8 cellular contexts compared by ENCODE assay signal in genomic region chr17:16569358-16569712, GRCh38. TPM values are rescaled to one million over a fixed set of nuclear protein-coding genes. Genes with fewer than 3 reads are reported as not detected.
DNase-seq lines count a peak whose midpoint lies in the region; ATAC-seq, FAIRE-seq and TF ChIP-seq lines count a peak whose summit lies in the region.

No MANE protein-coding gene starts in this region.

- peak overlapping the region; percentile 81 for H3K4me3 Mint-ChIP-seq in activated naive CD8-positive, alpha-beta T cell treated with anti-CD3 and anti-CD28 coated beads, Interleukin-2, amount 50 U/mL, for 24 hours

- TF ChIP-seq CTCF in pancreas (IDR thresholded peaks at IDR 0.05) (no peak), mucosa of descending colon (IDR thresholded peaks at IDR 0.05) (no peak)

- 16 to 21% methylated on average over 14 of the region's 14 CpGs for WGBS in pancreas, 2 donors

- no peak for DNase-seq in activated naive CD8-positive, alpha-beta T cell treated with anti-CD3 and anti-CD28 coated beads, Interleukin-2, amount 50 U/mL, for 24 hours
- DNase-seq in pancreas (no peak), H4 (ENCODE audit: low spot score) (no peak), OCI-M1 (lab: John Stamatoyannopoulos, UW) (no peak), UCSD-AML1 (lab: John Stamatoyannopoulos, UW; ENCODE audit: unreplicated experiment) (no peak), mucosa of descending colon (no peak)

- no peak for FAIRE-seq in pancreas (lab: Jason Lieb, UNC)

- intact Hi-C loops in pancreas (cut with DNase I) (no loop called here), mucosa of descending colon (cut with DNase I, micrococcal nuclease) (no loop called here)

- H3K4me1 ChIP-seq in pancreas (peaks cover 0 to 3% (median 0%) of the 10 kb centered on the region in 3 donors), mucosa of descending colon (ENCODE audit: low read depth) (no peaks in the 10 kb centered on the region)

- no peaks in the 10 kb centered on the region for H3K27me3 ChIP-seq in pancreas

- no peaks in the 10 kb centered on the region for H3K27me3 Mint-ChIP-seq in activated naive CD8-positive, alpha-beta T cell treated with anti-CD3 and anti-CD28 coated beads, Interleukin-2, amount 50 U/mL, for 24 hours

- H3K36me3 ChIP-seq in pancreas (peaks cover 0 to 3% (median 0%) of the 10 kb centered on the region in 3 donors), mucosa of descending colon (ENCODE audit: low read depth) (no peaks in the 10 kb centered on the region)

- H3K9me3 ChIP-seq in pancreas, result no peaks in the 10 kb centered on the region
- no peaks in the 10 kb centered on the region for H3K9me3 ChIP-seq in mucosa of descending colon

- H3K27ac ChIP-seq in pancreas, result no peak overlapping the region

- peak overlapping the region; percentile 66 to 92 (median 78) for H3K4me3 ChIP-seq in pancreas
- no peak overlapping the region for H3K4me3 ChIP-seq in mucosa of descending colon

- H3K27ac Mint-ChIP-seq in activated naive CD8-positive, alpha-beta T cell treated with anti-CD3 and anti-CD28 coated beads, Interleukin-2, amount 50 U/mL, for 24 hours, result peak overlapping the region; percentile 79

- H3K9me3 Mint-ChIP-seq in activated naive CD8-positive, alpha-beta T cell treated with anti-CD3 and anti-CD28 coated beads, Interleukin-2, amount 50 U/mL, for 24 hours, result no peaks in the 10 kb centered on the region

- ATAC-seq in GM19025 (IDR thresholded peaks at IDR 0.05; ENCODE audit: low read depth, unreplicated experiment) (peak; percentile 12), HG02973 (IDR thresholded peaks at IDR 0.05; ENCODE audit: unreplicated experiment) (peak; percentile 18), pancreas (no peak), mucosa of descending colon (no peak)
- no peak for ATAC-seq in activated naive CD8-positive, alpha-beta T cell treated with anti-CD3 and anti-CD28 coated beads, Interleukin-2, amount 50 U/mL, for 24 hours

- peaks cover 18% of the 10 kb centered on the region for H3K4me1 Mint-ChIP-seq in activated naive CD8-positive, alpha-beta T cell treated with anti-CD3 and anti-CD28 coated beads, Interleukin-2, amount 50 U/mL, for 24 hours

- H3K36me3 Mint-ChIP-seq in activated naive CD8-positive, alpha-beta T cell treated with anti-CD3 and anti-CD28 coated beads, Interleukin-2, amount 50 U/mL, for 24 hours (ENCODE audit: low read depth), result peaks cover 4% of the 10 kb centered on the region

RNA-seq across cellular contexts. Expression of gene ZNF287, which starts 0.3 kb away (rescaled TPM):
- total RNA-seq in pancreas, result 1 to 10 TPM; 1.9 to 4.8 (median 2.8) TPM
- polyA plus RNA-seq in pancreas, result 1 to 10 TPM; 1.8 to 3.5 TPM
- total RNA-seq in H4 (2014; rRNA removed; shearing (Covaris generic)), result 9.0 and 9.9 TPM in 2 replicates
- 1 to 10 TPM in 2 of 3 donors, under 1 TPM in 1; 0.96 to 8.0 (median 4.8) TPM for total RNA-seq in mucosa of descending colon

Comparison
In these comparisons a context has a peak if more than half of its experiments do, and no peak if none do; other contexts are left out.
1. ATAC-seq: peak in GM19025 (single experiment) and HG02973 (single experiment); none in activated naive CD8-positive, alpha-beta T cell treated with anti-CD3 and anti-CD28 coated beads, Interleukin-2, amount 50 U/mL, for 24 hours (single experiment), pancreas (0 of 4) and mucosa of descending colon (single experiment).